14 cellular contexts compared by ENCODE assay signal in genomic region chr2:88234760-88235159, GRCh38.
"Had no signal": no experiment of that assay in that cellular context is flagged by ENCODE, and none has a peak within 500 bp of the region (broad histone marks: within the 10 kb centered on the region; RNA-seq: fewer than 3 reads in every experiment).

No MANE protein-coding gene starts in this region.

- ATAC-seq: activated CD4-positive, CD25-positive, alpha-beta regulatory T cell treated with anti-CD3 and anti-CD28 coated beads, Interleukin-2, amount 50 U/mL, for 24 hours; activated naive CD8-positive, alpha-beta T cell treated with anti-CD3 and anti-CD28 coated beads, Interleukin-2, amount 50 U/mL, for 24 hours; activated T-helper 17 cell treated with anti-CD3 and anti-CD28 coated beads, Interleukin-2, amount 50 U/mL, for 72 hours; pancreas; stimulated activated effector memory CD8-positive, alpha-beta T cell treated with anti-CD3 and anti-CD28 coated beads, Interleukin-12 subunit alpha, Interleukin-12 subunit beta, amount 100 ng/mL, for 72 hours had no signal

- DNase-seq: activated CD4-positive, alpha-beta T cell treated with anti-CD3 and anti-CD28 coated beads, Interleukin-2, amount 50 U/mL, for 1 hour; activated CD8-positive, alpha-beta memory T cell treated with anti-CD3 and anti-CD28 coated beads for 24 hours; activated naive CD4-positive, alpha-beta T cell treated with anti-CD3 and anti-CD28 coated beads for 36 hours; activated naive CD8-positive, alpha-beta T cell treated with anti-CD3 and anti-CD28 coated beads, Interleukin-2, amount 50 U/mL, for 24 hours; activated T-cell treated with anti-CD3 and anti-CD28 coated beads for 4 hours; dorsolateral prefrontal cortex; mammary epithelial cell; pancreas had no signal

- H3K4me3 ChIP-seq: ascending aorta, breast epithelium, dorsolateral prefrontal cortex, pancreas, vagina had no signal
